In the genomic region with DNA sequence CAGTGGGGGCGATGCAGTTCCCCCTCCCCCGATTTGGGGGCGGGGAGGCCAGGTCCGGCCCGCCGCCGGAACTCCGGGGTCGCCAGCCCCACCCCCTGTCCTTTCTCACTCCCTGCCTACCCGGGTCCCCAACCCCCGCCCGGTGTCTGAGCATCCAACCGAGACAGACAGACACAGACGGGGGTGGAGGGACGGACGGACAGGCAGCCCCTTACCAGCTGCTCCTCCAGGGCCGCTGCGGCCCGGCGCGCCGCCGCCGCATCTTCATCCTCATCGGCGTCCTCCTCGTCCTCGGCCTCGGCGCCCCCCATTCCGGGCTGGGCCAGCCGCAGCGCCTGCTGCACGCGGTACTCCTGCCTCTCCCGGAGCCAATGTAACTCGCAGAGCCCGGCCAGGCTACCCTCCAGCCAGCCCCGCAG, we compare ENCODE assay signal across 7 cellular contexts. TPM values are rescaled to one million over a fixed set of nuclear protein-coding genes. Genes with fewer than 3 reads are reported as not detected.
A peak's percentile ranks its signal among the peaks of the same experiment; 100 is the strongest.
DNase-seq lines count a peak whose midpoint lies in the region; ATAC-seq and TF ChIP-seq lines count a peak whose summit lies in the region.
"Had no signal": no experiment of that assay in that cellular context is flagged by ENCODE, and none has a peak within 500 bp of the region (broad histone marks: within the 10 kb centered on the region; RNA-seq: fewer than 3 reads in every experiment).

No MANE protein-coding gene starts in this region.

- H2AFZ ChIP-seq in PC-3 (ENCODE audit: low read length), result peak overlapping the region; percentile 85

- TF ChIP-seq POLR2A in vagina (IDR thresholded peaks at IDR 0.05), result no peak

- no peaks in the 10 kb centered on the region for H3K36me3 ChIP-seq in DOHH2 (ENCODE audit: control insufficient read depth, low read length)
- no peaks in the 10 kb centered on the region for H3K36me3 ChIP-seq in PC-3 (ENCODE audit: low read depth, low read length)
- H3K36me3 ChIP-seq in iPS DF 6.9 (ENCODE audit: control insufficient read depth, insufficient read depth, low read length), result no peaks in the 10 kb centered on the region
- H3K36me3 ChIP-seq in vagina, result no peaks in the 10 kb centered on the region

- peaks cover 33% of the 10 kb centered on the region for H3K27me3 ChIP-seq in DOHH2 (ENCODE audit: control insufficient read depth, low read length)
- H3K27me3 ChIP-seq in PC-3 (ENCODE audit: low read length), result no peaks in the 10 kb centered on the region
- H3K27me3 ChIP-seq in iPS DF 6.9 (ENCODE audit: control insufficient read depth, insufficient read depth, low read length), result no peaks in the 10 kb centered on the region; the same call in 1 of the 2 replicates
- no peaks in the 10 kb centered on the region for H3K27me3 ChIP-seq in vagina

- DNase-seq in PC-3 (no peak), iPS DF 6.9 (ENCODE audit: low read depth, low spot score) (no peak), vagina (ENCODE audit: extremely low spot score in 2 of 2) (peak in 1 of 2 donors; percentile 90)
- DNase-seq in activated CD8-positive, alpha-beta memory T cell treated with anti-CD3 and anti-CD28 coated beads, Interleukin-2, amount 50 U/mL, for 48 hours, result no peak

- H3K4me1 ChIP-seq in DOHH2 (ENCODE audit: control insufficient read depth, low read length), result peaks cover 30% of the 10 kb centered on the region
- peaks cover 9% of the 10 kb centered on the region for H3K4me1 ChIP-seq in PC-3 (ENCODE audit: insufficient read depth, low read length)
- no peaks in the 10 kb centered on the region; the same call in 1 of the 2 replicates for H3K4me1 ChIP-seq in iPS DF 6.9 (ENCODE audit: control insufficient read depth, insufficient read depth, low read length)
- H3K4me1 ChIP-seq in vagina, result peaks cover 38% of the 10 kb centered on the region

- BruUV-seq in PC-3 (replicated peaks; lab: Mats Ljungman, UMichigan), result no TSS peak

- CTCF ChIA-PET in PC-3 (lab: Charles Lee), result interaction anchor here (2.0 to 2.2 kb wide), 2 partner anchors 44 to 47 kb away, joined by 15 to 16 read pairs; no protein-coding TSS in a partner anchor

- H3K27ac ChIP-seq in DOHH2 (ENCODE audit: low read depth, low read length) (no peak overlapping the region), PC-3 (ENCODE audit: low read length) (no peak overlapping the region), iPS DF 6.9 (ENCODE audit: low read length) (no peak overlapping the region), vagina (peak overlapping the region; percentile 92)

- H4K20me1 ChIP-seq in DOHH2 (ENCODE audit: control insufficient read depth, insufficient read depth, low read depth, low read length) (0 out of 2 replicates have a peak, but pooled peaks cover 4% of the 10 kb centered on the region), PC-3 (ENCODE audit: low read length) (no peaks in the 10 kb centered on the region)

- H3F3A ChIP-seq in DOHH2 (ENCODE audit: control insufficient read depth, insufficient read depth), result peaks cover 4% of the 10 kb centered on the region
- no peaks in the 10 kb centered on the region for H3F3A ChIP-seq in PC-3 (ENCODE audit: low read length, unreplicated experiment)

- no CpG with 5 or more reads among the region's 39 CpGs for WGBS in iPS DF 6.9 (ENCODE audit: insufficient coverage, insufficient read length)

- ATAC-seq in PC-3 (no peak; the same call in 1 of the 2 replicates), HG02678 (IDR thresholded peaks at IDR 0.05; ENCODE audit: unreplicated experiment) (no peak)

- POLR2A ChIA-PET in PC-3 (lab: Charles Lee; ENCODE audit: unreplicated experiment), result interaction anchor here (0.6 kb wide), 1 partner anchor 53 kb away, joined by 6 read pairs; no protein-coding TSS in a partner anchor

- H3K4me3 ChIP-seq in DOHH2 (ENCODE audit: low read length) (peak overlapping the region; percentile 74), PC-3 (ENCODE audit: low read length) (peak overlapping the region; percentile 64), iPS DF 6.9 (ENCODE audit: low read length) (peak overlapping the region; percentile 53; the same call in 1 of the 2 replicates), vagina (peak overlapping the region; percentile 56 to 74)

- TF ChIP-seq CTCF in DOHH2 (IDR thresholded peaks at IDR 0.05; ENCODE audit: low read depth, low read length, poor library complexity, severe bottlenecking) (no peak), PC-3 (conservative IDR thresholded peaks at IDR 0.05; ENCODE audit: low read depth, low read length) (no peak), vagina (IDR thresholded peaks at IDR 0.05) (no peak)

- H3K9me2 ChIP-seq in DOHH2 (replicated peaks; ENCODE audit: control insufficient read depth, low read length) (no peaks in the 10 kb centered on the region), PC-3 (replicated peaks; ENCODE audit: low read length) (no peaks in the 10 kb centered on the region)

- H3K9ac ChIP-seq in PC-3 (ENCODE audit: low read length), result no peak overlapping the region

- H3K4me2 ChIP-seq in DOHH2 (ENCODE audit: low read length) (peak overlapping the region; percentile 89), PC-3 (ENCODE audit: low read length) (peak overlapping the region; percentile 89)

- H3K9me3 ChIP-seq in DOHH2 (ENCODE audit: control insufficient read depth, insufficient read depth, low read length), result no peaks in the 10 kb centered on the region
- no peaks in the 10 kb centered on the region for H3K9me3 ChIP-seq in PC-3 (ENCODE audit: low read length)
- no peaks in the 10 kb centered on the region for H3K9me3 ChIP-seq in iPS DF 6.9 (ENCODE audit: control insufficient read depth, insufficient read depth, low read length)
- no peaks in the 10 kb centered on the region for H3K9me3 ChIP-seq in vagina

- H3K79me2 ChIP-seq in DOHH2 (ENCODE audit: control insufficient read depth, low read length), result no peaks in the 10 kb centered on the region
- H3K79me2 ChIP-seq in PC-3 (ENCODE audit: low read length), result no peaks in the 10 kb centered on the region

- intact Hi-C loops in PC-3 (cut with micrococcal nuclease) (no loop called here), vagina (cut with DNase I) (loop anchor here (5.0 kb wide), 2 partner anchors 33 to 48 kb away; a partner anchor contains a TSS)

RNA-seq across cellular contexts. Expression of a gene that starts 0.4 kb away (rescaled TPM):
- 1.9 and 3.1 TPM in 2 replicates for total RNA-seq in PC-3 (2014; rRNA removed)
- total RNA-seq in vagina, result 13.8 TPM

RNA-seq across cellular contexts. Expression of a gene that starts 24.6 kb away (rescaled TPM):
- total RNA-seq in PC-3 (2014; rRNA removed) (not detected in 2 replicates), vagina (not detected)
- total RNA-seq: HT1080 had no signal

RNA-seq across cellular contexts. Expression of a gene that starts 35.7 kb away (rescaled TPM):
- total RNA-seq in PC-3 (2014; rRNA removed) (not detected in 2 replicates), vagina (10.8 TPM)

RNA-seq across cellular contexts. Expression of a gene that starts 56.3 kb away (rescaled TPM):
- 24.1 and 32.9 TPM in 2 replicates for total RNA-seq in PC-3 (2014; rRNA removed)
- 49.4 TPM for total RNA-seq in vagina

RNA-seq across cellular contexts. Expression of a gene that starts 59.5 kb away (rescaled TPM):
- 160 and 217 TPM in 2 replicates for total RNA-seq in PC-3 (2014; rRNA removed)
- 105 TPM for total RNA-seq in vagina

Comparison
In these comparisons a context has a peak if more than half of its experiments do, and no peak if none do; other contexts are left out.
1. RNA of a gene that starts 35.7 kb away (total RNA-seq): 10.8 TPM in vagina (single experiment); not detected in PC-3; every median in the first group is over 10 times any median in the second.
2. Peak in every context shown above with its lines, with median percentiles within 50 percentile points of each other: H3K4me3 ChIP-seq.